9 cellular contexts compared by ENCODE assay signal in genomic region chr12:58888131-58888783, GRCh38. TPM values are rescaled to one million over a fixed set of nuclear protein-coding genes. Genes with fewer than 3 reads are reported as not detected.
DNase-seq lines count a peak whose midpoint lies in the region; ATAC-seq, FAIRE-seq and TF ChIP-seq lines count a peak whose summit lies in the region.
"Had no signal": no experiment of that assay in that cellular context is flagged by ENCODE, and none has a peak within 500 bp of the region (broad histone marks: within the 10 kb centered on the region; RNA-seq: fewer than 3 reads in every experiment).

No MANE protein-coding gene starts in this region.

- DNase-seq in A673 (ENCODE audit: low spot score): peak; percentile 59
- peak; percentile 96 for DNase-seq in NCI-H1694 (lab: John Stamatoyannopoulos, UW)
- peak; percentile 55 for DNase-seq in brain pericyte (ENCODE audit: low read depth, low spot score)
- DNase-seq in kidney: peak; percentile 75
- DNase-seq in NOMO-1 treated with DMSO at 0.1 percent for 48 hours (lab: John Stamatoyannopoulos, UW; ENCODE audit: unreplicated experiment): no peak

- H3K9ac ChIP-seq in kidney (ENCODE audit: low read length in 2 of 2): no peak overlapping the region
- H3K9ac ChIP-seq: BLaER1 treated with 17β-estradiol and CSF1 and Interleukin-3, amounts not matched to agents 10 nM and 100 nM had no signal

- ATAC-seq in HG02870 (IDR thresholded peaks at IDR 0.05; ENCODE audit: unreplicated experiment) (no peak), GM21528 (IDR thresholded peaks at IDR 0.05; ENCODE audit: low FRiP score, unreplicated experiment) (no peak), HG02938 (IDR thresholded peaks at IDR 0.05; ENCODE audit: unreplicated experiment) (no peak)

- no TSS peak for BruUV-seq in A673 (replicated peaks; lab: Mats Ljungman, UMichigan)

- POLR2A ChIA-PET in A673 (lab: Charles Lee; ENCODE audit: low non-redundant PET): no interaction called here

- CTCF ChIA-PET in A673 (lab: Charles Lee): no interaction called here

- no peak for TF ChIP-seq CTCF in A673 (conservative IDR thresholded peaks at IDR 0.05; ENCODE audit: low read depth, low read length)
- no peak for TF ChIP-seq CTCF in kidney (IDR thresholded peaks at IDR 0.05; ENCODE audit: borderline replicate concordance, extremely low read depth, insufficient read depth)

- H3K9me3 ChIP-seq in A673 (ENCODE audit: low read depth, low read length, poor library complexity, severe bottlenecking): no peaks in the 10 kb centered on the region
- H3K9me3 ChIP-seq in kidney (ENCODE audit: control insufficient read depth in 1 of 2, low read length in 2 of 2): no peaks in the 10 kb centered on the region
- H3K9me3 ChIP-seq: BLaER1 treated with 17β-estradiol and CSF1 and Interleukin-3, amounts not matched to agents 10 nM and 100 nM had no signal

- H3K36me3 ChIP-seq in A673 (ENCODE audit: insufficient read depth, low read length, poor library complexity, severe bottlenecking): peaks cover 18% of the 10 kb centered on the region
- peaks cover 18 to 44% of the 10 kb centered on the region in 2 donors for H3K36me3 ChIP-seq in kidney (ENCODE audit: control insufficient read depth in 1 of 2, insufficient read depth in 2 of 2, low read length in 2 of 2)
- H3K36me3 ChIP-seq: BLaER1 treated with 17β-estradiol and CSF1 and Interleukin-3, amounts not matched to agents 10 nM and 100 nM had no signal

- intact Hi-C loops in A673 (cut with micrococcal nuclease; ENCODE audit: unreplicated experiment) (no loop called here), kidney (cut with DNase I) (no loop called here)

- H3K4me3 ChIP-seq in A673 (ENCODE audit: low read depth, low read length, poor library complexity, severe bottlenecking) (no peak overlapping the region), kidney (ENCODE audit: low read length in 2 of 2) (no peak overlapping the region)
- H3K4me3 ChIP-seq: BLaER1 treated with 17β-estradiol and CSF1 and Interleukin-3, amounts not matched to agents 10 nM and 100 nM had no signal

- no peak overlapping the region for H3K27ac ChIP-seq in A673 (ENCODE audit: low read depth, low read length, poor library complexity, severe bottlenecking)
- no peak overlapping the region for H3K27ac ChIP-seq in kidney (ENCODE audit: low read depth in 2 of 2, low read length in 2 of 2)
- H3K27ac ChIP-seq: BLaER1 treated with 17β-estradiol and CSF1 and Interleukin-3, amounts not matched to agents 10 nM and 100 nM had no signal

- no peaks in the 10 kb centered on the region for H3K27me3 ChIP-seq in A673 (replicated peaks; ENCODE audit: insufficient read depth, low read depth, low read length, poor library complexity)
- H3K27me3 ChIP-seq: BLaER1 treated with 17β-estradiol and CSF1 and Interleukin-3, amounts not matched to agents 10 nM and 100 nM had no signal

- H3K4me1 ChIP-seq in A673 (ENCODE audit: insufficient read depth, low read length, poor library complexity, severe bottlenecking): peaks cover 36% of the 10 kb centered on the region
- H3K4me1 ChIP-seq in kidney (ENCODE audit: control insufficient read depth in 1 of 2, insufficient read depth in 1 of 2, low read depth in 1 of 2, low read length in 2 of 2): no peaks in the 10 kb centered on the region

- peak; percentile 93 for FAIRE-seq in kidney (lab: Jason Lieb, UNC)

RNA-seq across cellular contexts. Expression of gene LRIG3, which starts 32.0 kb away (rescaled TPM):
- total RNA-seq in A673 (2021): 13.4 and 13.6 TPM in 2 replicates
- 40.5 TPM for total RNA-seq in kidney
- polyA plus RNA-seq in kidney (ENCODE audit: insufficient read depth, low read depth, low replicate concordance): 4.4 TPM
